ENCODE assay signal across 8 cellular contexts in genomic region chr1:163202833-163203451, GRCh38. TPM values are rescaled to one million over a fixed set of nuclear protein-coding genes. Genes with fewer than 3 reads are reported as not detected.
DNase-seq lines count a peak whose midpoint lies in the region; ATAC-seq and TF ChIP-seq lines count a peak whose summit lies in the region.

A gene with protein sequence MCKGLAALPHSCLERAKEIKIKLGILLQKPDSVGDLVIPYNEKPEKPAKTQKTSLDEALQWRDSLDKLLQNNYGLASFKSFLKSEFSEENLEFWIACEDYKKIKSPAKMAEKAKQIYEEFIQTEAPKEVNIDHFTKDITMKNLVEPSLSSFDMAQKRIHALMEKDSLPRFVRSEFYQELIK (minus strand): TSS chr1:163202916. CDS start chr1:163202835, 81 bp downstream.

- H3K4me1 ChIP-seq in fibroblast of lung (ENCODE audit: control insufficient read depth, extremely low read depth, insufficient read depth, low read length) (peaks cover 4% of the 10 kb centered on the region), mesodermal cell (ENCODE audit: control insufficient read depth, insufficient read depth, low read length, poor library complexity, severe bottlenecking) (peaks cover 25% of the 10 kb centered on the region), tibial nerve (no peaks in the 10 kb centered on the region)
- no peaks in the 10 kb centered on the region for H3K4me1 ChIP-seq in CD8-positive, alpha-beta memory T cell (ENCODE audit: insufficient read depth, low read length)

- no peak within 1 kb of the TSS for H3K4me3 Mint-ChIP-seq in CD8-positive, alpha-beta memory T cell

- no peak within 1 kb of the TSS for H3K27ac Mint-ChIP-seq in CD8-positive, alpha-beta memory T cell

- H4K20me1 ChIP-seq in fibroblast of lung (ENCODE audit: control insufficient read depth, extremely low read depth, insufficient read depth, low read length), result no peaks in the 10 kb centered on the region

- no peak within 1 kb of the TSS for H3K4me3 ChIP-seq in fibroblast of lung (replicated peaks in 1 of 4; ENCODE audit: control extremely low read depth in 1 of 4, insufficient read depth in 1 of 4, low read depth in 3 of 4, low read length in 4 of 4)
- H3K4me3 ChIP-seq in mesodermal cell (ENCODE audit: extremely low read depth, insufficient read depth, low read length, poor library complexity, severe bottlenecking), result peak within 1 kb of the TSS; percentile 65
- no peak within 1 kb of the TSS for H3K4me3 ChIP-seq in tibial nerve
- H3K4me3 ChIP-seq in CD8-positive, alpha-beta memory T cell (ENCODE audit: low read length), result no peak within 1 kb of the TSS

- no peak for TF ChIP-seq CTCF in fibroblast of lung (conservative IDR thresholded peaks at IDR 0.05 in 1 of 2, IDR thresholded peaks at IDR 0.05 in 1 of 2; ENCODE audit: low read depth in 1 of 2, low read length in 2 of 2)
- no peak for TF ChIP-seq CTCF in tibial nerve (IDR thresholded peaks at IDR 0.05)

- H3K9me3 Mint-ChIP-seq in CD8-positive, alpha-beta memory T cell, result no peaks in the 10 kb centered on the region

- no peaks in the 10 kb centered on the region for H3K36me3 Mint-ChIP-seq in CD8-positive, alpha-beta memory T cell

- 9 to 25% methylated on average over 3 to 4 of the region's 4 CpGs for WGBS in mesodermal cell (ENCODE audit: insufficient coverage in 2 of 2), 2 experiments
- 35 to 45% methylated on average over 4 of the region's 4 CpGs for WGBS in tibial nerve, 2 donors

- CTCF ChIA-PET in CD8-positive, alpha-beta memory T cell (lab: Charles Lee), result no interaction called here

- TF ChIP-seq EP300 in tibial nerve (IDR thresholded peaks at IDR 0.05), result no peak

- peaks cover 0 to 3% of the 10 kb centered on the region in 2 donors for H3K27me3 Mint-ChIP-seq in CD8-positive, alpha-beta memory T cell

- H3K9ac ChIP-seq in fibroblast of lung (ENCODE audit: insufficient read depth, low read length), result no peak within 1 kb of the TSS

- no peak within 1 kb of the TSS for H3K27ac ChIP-seq in fibroblast of lung (ENCODE audit: insufficient read depth, low read length)
- H3K27ac ChIP-seq in mesodermal cell (ENCODE audit: low read depth, low read length, severe bottlenecking), result peak within 1 kb of the TSS; percentile 98
- H3K27ac ChIP-seq in tibial nerve, result no peak within 1 kb of the TSS
- H3K27ac ChIP-seq in CD8-positive, alpha-beta memory T cell (ENCODE audit: low read depth, low read length), result no peak within 1 kb of the TSS

- POLR2A ChIA-PET in CD8-positive, alpha-beta memory T cell (lab: Charles Lee), result no interaction called here

- H3K79me2 ChIP-seq in fibroblast of lung (ENCODE audit: control insufficient read depth, insufficient read depth, low read length), result no peaks in the 10 kb centered on the region

- H3K9me3 ChIP-seq in fibroblast of lung (ENCODE audit: control insufficient read depth, insufficient read depth, low read depth, low read length) (no peaks in the 10 kb centered on the region), mesodermal cell (ENCODE audit: control insufficient read depth, low read length) (no peaks in the 10 kb centered on the region), tibial nerve (no peaks in the 10 kb centered on the region)
- H3K9me3 ChIP-seq in CD8-positive, alpha-beta memory T cell (ENCODE audit: low read length), result no peaks in the 10 kb centered on the region

- H3K27me3 ChIP-seq in fibroblast of lung (ENCODE audit: control insufficient read depth, insufficient read depth, low read length), result no peaks in the 10 kb centered on the region
- H3K27me3 ChIP-seq in tibial nerve, result no peaks in the 10 kb centered on the region
- no peaks in the 10 kb centered on the region for H3K27me3 ChIP-seq in CD8-positive, alpha-beta memory T cell (ENCODE audit: insufficient read depth, low read length, poor library complexity, severe bottlenecking)

- ATAC-seq in HG02642 (IDR thresholded peaks at IDR 0.05; ENCODE audit: poor library complexity, unreplicated experiment) (no peak), HG03520 (IDR thresholded peaks at IDR 0.05; ENCODE audit: unreplicated experiment) (no peak)

- no peaks in the 10 kb centered on the region for H3K4me1 Mint-ChIP-seq in CD8-positive, alpha-beta memory T cell

- no peak for TF ChIP-seq POLR2A in tibial nerve (IDR thresholded peaks at IDR 0.05)

- H3K4me2 ChIP-seq in fibroblast of lung (ENCODE audit: extremely low read depth, insufficient read depth, low read length), result no peak within 1 kb of the TSS

- H2AFZ ChIP-seq in fibroblast of lung (ENCODE audit: low read length), result peak within 1 kb of the TSS; percentile 79

- H3K36me3 ChIP-seq in fibroblast of lung (ENCODE audit: control insufficient read depth, insufficient read depth, low read length) (no peaks in the 10 kb centered on the region), mesodermal cell (ENCODE audit: control insufficient read depth, insufficient read depth, low read length) (no peaks in the 10 kb centered on the region), tibial nerve (no peaks in the 10 kb centered on the region)
- no peaks in the 10 kb centered on the region for H3K36me3 ChIP-seq in CD8-positive, alpha-beta memory T cell (ENCODE audit: insufficient read depth, low read length)

- DNase-seq in NCI-H82 (lab: John Stamatoyannopoulos, UW) (peak; percentile 77), fibroblast of lung (ENCODE audit: low read depth in 2 of 2) (peak; percentile 7 to 74), tibial nerve (ENCODE audit: low spot score in 2 of 2) (no peak)
- DNase-seq in activated T-cell treated with anti-CD3 and anti-CD28 coated beads, Interleukin-2, amount 50 U/mL, for 48 hours, result no peak
- no peak for DNase-seq in CD8-positive, alpha-beta memory T cell

RNA-seq across cellular contexts. Expression of the gene that starts here (rescaled TPM):
- total RNA-seq in fibroblast of lung, result 3.1 and 6.6 TPM in 2 replicates
- polyA plus RNA-seq in fibroblast of lung, result 12.3 and 17.9 TPM in 2 replicates
- 5.0 and 5.6 TPM in 2 replicates for polyA plus RNA-seq in fibroblast of lung (2012)
- 3.9 and 6.6 TPM in 2 replicates for polyA minus RNA-seq in fibroblast of lung (ENCODE audit: low replicate concordance)
- 851 TPM for polyA plus RNA-seq in mesodermal cell (2013, experiment 1 of 2)
- 781 TPM for polyA plus RNA-seq in mesodermal cell (2013, experiment 2 of 2)
- total RNA-seq in tibial nerve, result 10 to 100 TPM; 21.3 to 71.0 (median 43.7) TPM
- 1 to 10 TPM; 2.8 to 3.0 TPM for total RNA-seq in CD8-positive, alpha-beta memory T cell
- 4.9 TPM for polyA plus RNA-seq in CD8-positive, alpha-beta memory T cell

Comparison
In these comparisons a context has a peak if more than half of its experiments do, and no peak if none do; other contexts are left out.
1. DNase-seq: peak in NCI-H82 (single experiment) and fibroblast of lung (2 of 2); none in tibial nerve (0 of 2), activated T-cell treated with anti-CD3 and anti-CD28 coated beads, Interleukin-2, amount 50 U/mL, for 48 hours (0 of 2) and CD8-positive, alpha-beta memory T cell (0 of 5).